In genomic region chr3:108136888-108137814, GRCh38 we compare ENCODE assay signal across 15 cellular contexts. TPM values are rescaled to one million over a fixed set of nuclear protein-coding genes. Genes with fewer than 3 reads are reported as not detected.
A peak's percentile ranks its signal among the peaks of the same experiment; 100 is the strongest.
DNase-seq lines count a peak whose midpoint lies in the region; ATAC-seq and TF ChIP-seq lines count a peak whose summit lies in the region.
"Had no signal": no experiment of that assay in that cellular context is flagged by ENCODE, and none has a peak within 500 bp of the region (broad histone marks: within the 10 kb centered on the region; RNA-seq: fewer than 3 reads in every experiment).

No MANE protein-coding gene starts in this region.

- H3K27me3 Mint-ChIP-seq in activated naive CD4-positive, alpha-beta T cell treated with anti-CD3 and anti-CD28 coated beads, Interleukin-2, amount 50 U/mL, for 24 hours: no peaks in the 10 kb centered on the region
- no peaks in the 10 kb centered on the region for H3K27me3 Mint-ChIP-seq in activated naive CD4-positive, alpha-beta T cell treated with anti-CD3 and anti-CD28 coated beads, Interleukin-2, amount 10 ng/mL, durations not matched to agents 7 days and 5 days
- H3K27me3 Mint-ChIP-seq in memory B cell: no peaks in the 10 kb centered on the region
- H3K27me3 Mint-ChIP-seq: naive thymus-derived CD4-positive, alpha-beta T cell had no signal

- H3K9me3 Mint-ChIP-seq in activated naive CD4-positive, alpha-beta T cell treated with anti-CD3 and anti-CD28 coated beads, Interleukin-2, amount 50 U/mL, for 24 hours: peaks cover 7% of the 10 kb centered on the region
- H3K9me3 Mint-ChIP-seq in activated naive CD4-positive, alpha-beta T cell treated with anti-CD3 and anti-CD28 coated beads, Interleukin-2, amount 10 ng/mL, durations not matched to agents 7 days and 5 days: no peaks in the 10 kb centered on the region
- no peaks in the 10 kb centered on the region for H3K9me3 Mint-ChIP-seq in memory B cell

- peak; percentile 42 for ATAC-seq in memory B cell (ENCODE audit: low read depth)
- no peak for ATAC-seq in HG03520 (IDR thresholded peaks at IDR 0.05; ENCODE audit: unreplicated experiment)
- ATAC-seq in GM21390 (IDR thresholded peaks at IDR 0.05; ENCODE audit: unreplicated experiment): no peak
- no peak for ATAC-seq in esophagus mucosa
- ATAC-seq: heart right ventricle; naive thymus-derived CD4-positive, alpha-beta T cell had no signal

- peaks cover 55% of the 10 kb centered on the region for H3K36me3 Mint-ChIP-seq in activated naive CD4-positive, alpha-beta T cell treated with anti-CD3 and anti-CD28 coated beads, Interleukin-2, amount 50 U/mL, for 24 hours
- peaks cover 83% of the 10 kb centered on the region for H3K36me3 Mint-ChIP-seq in activated naive CD4-positive, alpha-beta T cell treated with anti-CD3 and anti-CD28 coated beads, Interleukin-2, amount 10 ng/mL, durations not matched to agents 7 days and 5 days
- peaks cover 32% of the 10 kb centered on the region for H3K36me3 Mint-ChIP-seq in memory B cell

- no peak for TF ChIP-seq CTCF in OCI-LY3 (IDR thresholded peaks at IDR 0.05; ENCODE audit: low read depth, low read length)

- H3K4me3 ChIP-seq in OCI-LY3 (ENCODE audit: low read length) (no peak overlapping the region), HAP-1 (no peak overlapping the region)
- H3K4me3 ChIP-seq: dorsolateral prefrontal cortex, esophagus squamous epithelium, heart right ventricle, tibial artery had no signal

- H3K4me1 ChIP-seq in OCI-LY3 (ENCODE audit: low read length) (peaks cover 50% of the 10 kb centered on the region), HAP-1 (peaks cover 7% of the 10 kb centered on the region)

- H3K4me1 Mint-ChIP-seq in activated naive CD4-positive, alpha-beta T cell treated with anti-CD3 and anti-CD28 coated beads, Interleukin-2, amount 50 U/mL, for 24 hours: peaks cover 67% of the 10 kb centered on the region
- H3K4me1 Mint-ChIP-seq in activated naive CD4-positive, alpha-beta T cell treated with anti-CD3 and anti-CD28 coated beads, Interleukin-2, amount 10 ng/mL, durations not matched to agents 7 days and 5 days: peaks cover 46% of the 10 kb centered on the region
- peaks cover 50% of the 10 kb centered on the region for H3K4me1 Mint-ChIP-seq in memory B cell

- H3K27ac ChIP-seq in OCI-LY3 (ENCODE audit: low read length): no peak overlapping the region
- H3K27ac ChIP-seq: dorsolateral prefrontal cortex, esophagus squamous epithelium, heart right ventricle, tibial artery had no signal

- H3K9ac ChIP-seq in OCI-LY3 (ENCODE audit: low read length): no peak overlapping the region

- peaks cover 5% of the 10 kb centered on the region for H4K20me1 ChIP-seq in OCI-LY3 (ENCODE audit: insufficient read depth, low read length)

- H3K27me3 ChIP-seq in OCI-LY3 (ENCODE audit: low read depth, low read length) (no peaks in the 10 kb centered on the region), HAP-1 (ENCODE audit: low read depth) (peaks cover 10% of the 10 kb centered on the region; the same call in 1 of the 2 replicates)
- H3K27me3 ChIP-seq: dorsolateral prefrontal cortex, esophagus squamous epithelium, heart right ventricle, tibial artery had no signal

- H3K27ac Mint-ChIP-seq in activated naive CD4-positive, alpha-beta T cell treated with anti-CD3 and anti-CD28 coated beads, Interleukin-2, amount 50 U/mL, for 24 hours: peak overlapping the region; percentile 55
- no peak overlapping the region for H3K27ac Mint-ChIP-seq in activated naive CD4-positive, alpha-beta T cell treated with anti-CD3 and anti-CD28 coated beads, Interleukin-2, amount 10 ng/mL, durations not matched to agents 7 days and 5 days
- H3K27ac Mint-ChIP-seq in memory B cell: peak overlapping the region; percentile 100

- H3K9me3 ChIP-seq in OCI-LY3 (ENCODE audit: insufficient read depth, low read length): no peaks in the 10 kb centered on the region
- H3K9me3 ChIP-seq in HAP-1: no peaks in the 10 kb centered on the region
- H3K9me3 ChIP-seq: esophagus squamous epithelium, heart right ventricle, tibial artery had no signal

- DNase-seq in activated naive CD4-positive, alpha-beta T cell treated with anti-CD3 and anti-CD28 coated beads, Interleukin-2, amount 10 ng/mL, durations not matched to agents 7 days and 5 days: no peak
- DNase-seq in memory B cell (ENCODE audit: low spot score in 2 of 2) (no peak), HAP-1 (ENCODE audit: low spot score in 2 of 2) (no peak)
- DNase-seq: activated gamma-delta T cell treated with Interleukin-2 at 50 U/mL for 16 hours; dorsolateral prefrontal cortex; esophagus squamous epithelium; heart right ventricle; naive thymus-derived CD4-positive, alpha-beta T cell; PC-3; tibial artery had no signal

- CTCF ChIA-PET in activated naive CD4-positive, alpha-beta T cell treated with anti-CD3 and anti-CD28 coated beads, Interleukin-2, amount 10 ng/mL, durations not matched to agents 7 days and 5 days (lab: Charles Lee): interaction anchor here (1.5 to 1.6 kb wide), 2 partner anchors 16 to 341 kb away, joined by 5 to 7 read pairs; no protein-coding TSS in a partner anchor

- in situ Hi-C loops in HAP-1 (cut with MboI; ENCODE audit: low sequenced_read_pairs): no loop called here

- H2AFZ ChIP-seq in OCI-LY3 (ENCODE audit: low read depth, low read length): no peak overlapping the region

- H3K36me3 ChIP-seq in OCI-LY3 (replicated peaks; ENCODE audit: low read depth, low read length): peaks cover 19% of the 10 kb centered on the region
- no peaks in the 10 kb centered on the region for H3K36me3 ChIP-seq in HAP-1 (replicated peaks)
- H3K36me3 ChIP-seq: esophagus squamous epithelium, heart right ventricle, tibial artery had no signal

- H3K4me3 Mint-ChIP-seq in activated naive CD4-positive, alpha-beta T cell treated with anti-CD3 and anti-CD28 coated beads, Interleukin-2, amount 50 U/mL, for 24 hours: no peak overlapping the region
- H3K4me3 Mint-ChIP-seq in activated naive CD4-positive, alpha-beta T cell treated with anti-CD3 and anti-CD28 coated beads, Interleukin-2, amount 10 ng/mL, durations not matched to agents 7 days and 5 days: no peak overlapping the region
- peak overlapping the region; percentile 46 for H3K4me3 Mint-ChIP-seq in memory B cell
- H3K4me3 Mint-ChIP-seq: naive thymus-derived CD4-positive, alpha-beta T cell had no signal

- H3K79me2 ChIP-seq in OCI-LY3 (ENCODE audit: low read length): 0 out of 2 replicates have a peak, but pooled peaks cover 5% of the 10 kb centered on the region

- H3K4me2 ChIP-seq in OCI-LY3 (ENCODE audit: low read length): peak overlapping the region; percentile 30; the same call in 1 of the 2 replicates

RNA-seq across cellular contexts. Expression of gene CD47, which starts 46.3 kb away (rescaled TPM):
- 95.3 TPM for total RNA-seq in esophagus mucosa
